Comparison of ENCODE assay signal across 27 cellular contexts in genomic region chr19:32837531-32837930, GRCh38. TPM values are rescaled to one million over a fixed set of nuclear protein-coding genes. Genes with fewer than 3 reads are reported as not detected.
"Had no signal": no experiment of that assay in that cellular context is flagged by ENCODE, and none has a peak within 500 bp of the region (broad histone marks: within the 10 kb centered on the region; RNA-seq: fewer than 3 reads in every experiment).

No MANE protein-coding gene starts in this region.

- H3K9me3 ChIP-seq: SJCRH30 had no signal

- H3K4me3 ChIP-seq: SJCRH30 had no signal

- ATAC-seq: HepG2, Panc1, PC-3, Right ventricle myocardium inferior, SK-N-SH treated with all-trans-retinoic acid at 6 μM for 48 hours had no signal

- H3K36me3 ChIP-seq: SJCRH30 had no signal

- H3K4me1 ChIP-seq: SJCRH30 had no signal

- DNase-seq: IMR-90, Kasumi-1, MM.1S, NCI-H1092 treated with DMSO at 0.1 percent for 48 hours, NCI-H1436, NCI-H187, NCI-H2029, NCI-H2081 treated with DMSO at 0.1 percent for 48 hours, NCI-H2171, NCI-H226, NCI-H446, NCI-H510A, NCI-H524 treated with DMSO at 0.1 percent for 48 hours, NCI-H69, NCI-H774, PC-3, SHP77 treated with DMSO at 0.1 percent for 48 hours, SJCRH30 had no signal

- H3K27ac ChIP-seq: KMS-11, SJCRH30 had no signal

RNA-seq across cellular contexts. Expression of gene SLC7A9, which starts 32.0 kb away (rescaled TPM):
- total RNA-seq: HT1080, IMR-90, M059J, OCI-LY7, PC-3, RPMI7951, SJCRH30 had no signal
- polyA plus RNA-seq: IMR-90 had no signal
